In genomic region chr3:173078525-173078924, GRCh38 we compare ENCODE assay signal across 2 cellular contexts.
TF ChIP-seq lines count a peak whose summit lies in the region.

No MANE protein-coding gene starts in this region.

TF ChIP-seq in GM23338, 12 proteins besides CTCF, POLR2A, EP300 and RAD21:
- TF ChIP-seq ZNF462 (CRISPR knock-in tag; IDR thresholded peaks at IDR 0.05) = no peak
- no peak for TF ChIP-seq ETS1 (IDR thresholded peaks at IDR 0.05)
- no peak for TF ChIP-seq EZH2 (IDR thresholded peaks at IDR 0.05; ENCODE audit: low read depth, unreplicated experiment)
- no peak for TF ChIP-seq STAT1 (IDR thresholded peaks at IDR 0.05; ENCODE audit: unreplicated experiment)
- TF ChIP-seq NANOG (IDR thresholded peaks at IDR 0.05; ENCODE audit: borderline replicate concordance) = no peak
- TF ChIP-seq REST (IDR thresholded peaks at IDR 0.05; ENCODE audit: unreplicated experiment) = no peak
- TF ChIP-seq POLR2AphosphoS5 (IDR thresholded peaks at IDR 0.05; ENCODE audit: low read depth) = no peak
- no peak for TF ChIP-seq CREB1 (CRISPR knock-in tag; IDR thresholded peaks at IDR 0.05; ENCODE audit: low read depth)
- TF ChIP-seq EZH2phosphoT487 (IDR thresholded peaks at IDR 0.05; ENCODE audit: unreplicated experiment) = no peak
- no peak for TF ChIP-seq ZNF331 (CRISPR knock-in tag; IDR thresholded peaks at IDR 0.05; ENCODE audit: low read depth)
- no peak for TF ChIP-seq JUNB (IDR thresholded peaks at IDR 0.05; ENCODE audit: unreplicated experiment)
- no peak for TF ChIP-seq ZNF114 (CRISPR knock-in tag; IDR thresholded peaks at IDR 0.05)
TF ChIP-seq in GM23338: peak in this region for 0.

TF ChIP-seq in endothelial cell of umbilical vein, 7 proteins besides CTCF, POLR2A, EP300 and RAD21 (continued from another document):
- TF ChIP-seq FOS (IDR thresholded peaks at IDR 0.05; ENCODE audit: borderline replicate concordance, insufficient read depth, low read length) (no peak), EZH2 (IDR thresholded peaks at IDR 0.05; ENCODE audit: borderline replicate concordance, low read depth, low read length, severe bottlenecking) (no peak), POLR2AphosphoS5 (IDR thresholded peaks at IDR 0.05; ENCODE audit: insufficient read depth, low read depth, low read length) (no peak)
